ENCODE assay signal across 8 cellular contexts in genomic region chr9:136686534-136686793, GRCh38. TPM values are rescaled to one million over a fixed set of nuclear protein-coding genes. Genes with fewer than 3 reads are reported as not detected.
DNase-seq lines count a peak whose midpoint lies in the region; ATAC-seq and TF ChIP-seq lines count a peak whose summit lies in the region.

No MANE protein-coding gene starts in this region.

- peak overlapping the region; percentile 71 to 96 for H3K4me3 ChIP-seq in gastroesophageal sphincter
- peak overlapping the region; percentile 94 for H3K4me3 ChIP-seq in skeletal muscle satellite cell (ENCODE audit: low read length)

- TF ChIP-seq CTCF in gastroesophageal sphincter (IDR thresholded peaks at IDR 0.05), result no peak

- H3K27ac ChIP-seq in gastroesophageal sphincter, result peak overlapping the region; percentile 21 to 90 (median 84)

- TF ChIP-seq EP300 in gastroesophageal sphincter (IDR thresholded peaks at IDR 0.05), result no peak

- H3K4me2 ChIP-seq in skeletal muscle satellite cell (ENCODE audit: low read length), result peak overlapping the region; percentile 99

- H3K27me3 ChIP-seq in gastroesophageal sphincter (no peaks in the 10 kb centered on the region), skeletal muscle satellite cell (ENCODE audit: control insufficient read depth, insufficient read depth, low read length) (no peaks in the 10 kb centered on the region)

- no peaks in the 10 kb centered on the region for H3K9me3 ChIP-seq in gastroesophageal sphincter
- no peaks in the 10 kb centered on the region for H3K9me3 ChIP-seq in skeletal muscle satellite cell (replicated peaks; ENCODE audit: low read length)

- peak overlapping the region; percentile 86 for H3K9ac ChIP-seq in skeletal muscle satellite cell (ENCODE audit: low read depth, low read length)

- ATAC-seq in GM21423 (IDR thresholded peaks at IDR 0.05; ENCODE audit: unreplicated experiment) (peak; percentile 2), SK-N-SH treated with all-trans-retinoic acid at 6 μM for 48 hours (peak; percentile 2; the same call in 2 of the 3 replicates), gastroesophageal sphincter (no peak), GM19467 (IDR thresholded peaks at IDR 0.05; ENCODE audit: unreplicated experiment) (no peak)

- no peaks in the 10 kb centered on the region for H3K36me3 ChIP-seq in gastroesophageal sphincter
- H3K36me3 ChIP-seq in skeletal muscle satellite cell (ENCODE audit: insufficient read depth, low read length), result no peaks in the 10 kb centered on the region

- no CpG with 5 or more reads among the region's 20 CpGs for WGBS in gastroesophageal sphincter (ENCODE audit: low coverage in 1 of 2), 2 donors

- no peak for TF ChIP-seq POLR2A in gastroesophageal sphincter (IDR thresholded peaks at IDR 0.05)

- DNase-seq in cerebellum (ENCODE audit: low spot score) (no peak), AML-193 (lab: John Stamatoyannopoulos, UW) (no peak), NOMO-1 (lab: John Stamatoyannopoulos, UW; ENCODE audit: unreplicated experiment in 2 of 2) (no peak)

- peaks cover 0 to 79% (median 32%) of the 10 kb centered on the region in 3 donors for H3K4me1 ChIP-seq in gastroesophageal sphincter
- H3K4me1 ChIP-seq in skeletal muscle satellite cell (ENCODE audit: control insufficient read depth, insufficient read depth, low read length), result peaks cover 14% of the 10 kb centered on the region

TF ChIP-seq in SK-N-SH treated with all-trans-retinoic acid at 6 μM for 48 hours, 23 proteins besides CTCF, POLR2A, EP300 and RAD21:
- no peak for TF ChIP-seq RARB (CRISPR knock-in tag; IDR thresholded peaks at IDR 0.05)
- no peak for TF ChIP-seq ESRRG (CRISPR knock-in tag; IDR thresholded peaks at IDR 0.05)
- no peak for TF ChIP-seq CREB5 (CRISPR knock-in tag; IDR thresholded peaks at IDR 0.05; ENCODE audit: low read depth)
- no peak for TF ChIP-seq SNAI2 (CRISPR knock-in tag; IDR thresholded peaks at IDR 0.05)
- TF ChIP-seq PATZ1 (CRISPR knock-in tag; IDR thresholded peaks at IDR 0.05; ENCODE audit: borderline replicate concordance), result no peak
- no peak for TF ChIP-seq CSRNP3 (CRISPR knock-in tag; IDR thresholded peaks at IDR 0.05)
- TF ChIP-seq BACH2 (CRISPR knock-in tag; IDR thresholded peaks at IDR 0.05; ENCODE audit: borderline replicate concordance), result no peak
- no peak for TF ChIP-seq POU6F1 (CRISPR knock-in tag; IDR thresholded peaks at IDR 0.05; ENCODE audit: borderline replicate concordance, low read depth)
- TF ChIP-seq ZNF565 (CRISPR knock-in tag; conservative IDR thresholded peaks at IDR 0.05; ENCODE audit: low read depth), result no peak

RNA-seq across cellular contexts. Expression of gene AGPAT2, which starts 0.8 kb away (rescaled TPM):
- 10 to 100 TPM; 28.8 to 43.6 (median 38.4) TPM for total RNA-seq in gastroesophageal sphincter
- 35.0 and 38.4 TPM in 2 replicates for total RNA-seq in skeletal muscle satellite cell (2012; rRNA removed)
- 2.8 TPM for total RNA-seq in cerebellum

RNA-seq across cellular contexts. Expression of gene EGFL7, which starts 23.7 kb away (rescaled TPM):
- total RNA-seq in gastroesophageal sphincter, result 10 to 100 TPM; 38.8 to 81.0 (median 56.4) TPM
- total RNA-seq in skeletal muscle satellite cell (2012; rRNA removed), result 5.7 and 9.4 TPM in 2 replicates
- total RNA-seq in cerebellum, result 11.6 TPM

RNA-seq across cellular contexts. Expression of gene DIPK1B, which starts 25.9 kb away (rescaled TPM):
- total RNA-seq in gastroesophageal sphincter (10 to 100 TPM in 2 of 4 donors, 1 to 10 TPM in 2; 7.8 to 24.4 (median 11.2) TPM), cerebellum (24.1 TPM)
- total RNA-seq in skeletal muscle satellite cell (2012; rRNA removed), result 0.51 TPM in 1 of 2 replicates, not detected in the other

RNA-seq across cellular contexts. Expression of gene LCN10, which starts 56.3 kb away (rescaled TPM):
- 10 to 100 TPM in 2 of 4 donors, 1 to 10 TPM in 2; 3.9 to 16.5 (median 9.9) TPM for total RNA-seq in gastroesophageal sphincter
- total RNA-seq in skeletal muscle satellite cell (2012; rRNA removed), result not detected in 2 replicates
- total RNA-seq in cerebellum, result not detected

Comparison
In these comparisons a context has a peak if more than half of its experiments do, and no peak if none do; other contexts are left out.
1. ATAC-seq: peak in GM21423 (single experiment) and SK-N-SH treated with all-trans-retinoic acid at 6 μM for 48 hours (single experiment); none in gastroesophageal sphincter (single experiment) and GM19467 (single experiment).